In genomic region chr12:59365133-59365532, GRCh38 we compare ENCODE assay signal across 22 cellular contexts.
"Had no signal": no experiment of that assay in that cellular context is flagged by ENCODE, and none has a peak within 500 bp of the region (broad histone marks: within the 10 kb centered on the region; RNA-seq: fewer than 3 reads in every experiment).

No MANE protein-coding gene starts in this region.

- DNase-seq: KBM-7, MV-4-11, NCI-H1048, NCI-H1105, NCI-H1417, NCI-H1436 treated with DMSO at 0.1 percent for 48 hours, NCI-H187, NCI-H2029, NCI-H2081 treated with DMSO at 0.1 percent for 48 hours, NCI-H2171 treated with DMSO at 0.1 percent for 48 hours, NCI-H345, NCI-H446 treated with DMSO at 0.1 percent for 48 hours, NCI-H510A treated with DMSO at 0.1 percent for 48 hours, NCI-H526 treated with DMSO at 0.1 percent for 48 hours, OCI-M1, PC-9, Peyer's patch, SHP77 treated with DMSO at 0.1 percent for 48 hours, SJCRH30, T-helper 2 cell had no signal

- H3K4me1 ChIP-seq: Peyer's patch, SJCRH30 had no signal

- H3K27me3 ChIP-seq: Peyer's patch, SJCRH30 had no signal

- ATAC-seq: Right ventricle myocardium inferior, SK-N-SH treated with all-trans-retinoic acid at 6 μM for 48 hours had no signal

- H3K4me3 ChIP-seq: PC-9, Peyer's patch, SJCRH30 had no signal

- H3K36me3 ChIP-seq: Peyer's patch, SJCRH30 had no signal

- H3K27ac ChIP-seq: PC-9, Peyer's patch, SJCRH30 had no signal

- H3K9me3 ChIP-seq: Peyer's patch, SJCRH30 had no signal
